In the genomic region with DNA sequence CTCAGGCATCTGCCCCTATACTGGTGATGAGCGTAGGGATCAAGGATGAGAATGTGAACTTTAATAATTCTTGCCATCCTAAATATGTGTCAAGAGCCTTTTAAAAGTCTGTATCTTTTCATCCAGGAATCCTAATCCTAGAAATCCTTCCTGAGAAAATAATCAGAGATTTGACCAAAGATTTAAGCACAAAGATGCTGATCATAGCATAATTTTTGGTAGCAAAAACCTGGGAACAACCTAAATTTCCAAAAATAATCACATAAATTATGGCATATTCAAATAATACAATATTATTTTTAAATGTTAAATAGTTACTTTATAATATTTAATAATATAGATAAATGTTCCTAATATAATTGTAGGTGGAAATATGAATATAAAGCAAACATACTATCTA, we compare ENCODE assay signal across 35 cellular contexts.
"Had no signal": no experiment of that assay in that cellular context is flagged by ENCODE, and none has a peak within 500 bp of the region (broad histone marks: within the 10 kb centered on the region; RNA-seq: fewer than 3 reads in every experiment).

No MANE protein-coding gene starts in this region.

- H3K27ac Mint-ChIP-seq: activated CD4-positive, alpha-beta memory T cell treated with anti-CD3 and anti-CD28 coated beads for 36 hours; activated CD4-positive, alpha-beta T cell treated with anti-CD3 and anti-CD28 coated beads for 36 hours; activated CD4-positive, alpha-beta T cell treated with anti-CD3 and anti-CD28 coated beads, Interleukin-2, amount 10 ng/mL, durations not matched to agents 24 days and 14 days; activated CD8-positive, alpha-beta memory T cell treated with anti-CD3 and anti-CD28 coated beads, Interleukin-2, amount 10 ng/mL, durations not matched to agents 7 days and 5 days; activated CD8-positive, alpha-beta T cell treated with anti-CD3 and anti-CD28 coated beads, Interleukin-2, amount 10 ng/mL, durations not matched to agents 7 days and 5 days; activated naive CD4-positive, alpha-beta T cell treated with anti-CD3 and anti-CD28 coated beads for 36 hours; activated naive CD4-positive, alpha-beta T cell treated with anti-CD3 and anti-CD28 coated beads, Interleukin-2, amount 50 U/mL, for 24 hours; activated naive CD8-positive, alpha-beta T cell treated with anti-CD3 and anti-CD28 coated beads, Interleukin-2, amount 10 ng/mL, durations not matched to agents 7 days and 5 days; activated T-helper 1 cell treated with anti-CD3 and anti-CD28 coated beads, Interleukin-12 subunit alpha, Interleukin-12 subunit beta, Interleukin-2, Interleukin-4 antibody, amounts not matched to agents 30 ng/mL and 10 ng/mL and 1 ng/mL, durations not matched to agents 14 hours and 24 hours and 36 hours; activated T-helper 2 cell treated with anti-CD3 and anti-CD28 coated beads, Interferon-gamma antibody, Interleukin-2, Interleukin-4, amounts not matched to agents 10 μg/mL and 5 μg/mL and 100 μg/mL, durations not matched to agents 14 hours and 24 hours and 36 hours; brain; endodermal cell; T-helper 17 cell; T-helper 2 cell treated with Interferon-gamma antibody and Interleukin-4, amounts not matched to agents 5 μg/mL and 100 μg/mL, for 36 hours had no signal

- H3K27me3 ChIP-seq: ascending aorta, breast epithelium, cardiac muscle cell, colonic mucosa, esophagus muscularis mucosa, foreskin keratinocyte, gastroesophageal sphincter, heart right ventricle had no signal

- H3K9me3 ChIP-seq: ascending aorta, breast epithelium, colonic mucosa, esophagus muscularis mucosa, gastroesophageal sphincter had no signal

- H3K36me3 ChIP-seq: ascending aorta, breast epithelium, cardiac muscle cell, colonic mucosa, heart right ventricle had no signal

- H3K4me3 Mint-ChIP-seq: activated CD4-positive, alpha-beta memory T cell treated with anti-CD3 and anti-CD28 coated beads for 36 hours; activated CD4-positive, alpha-beta T cell treated with anti-CD3 and anti-CD28 coated beads for 36 hours; activated CD4-positive, alpha-beta T cell treated with anti-CD3 and anti-CD28 coated beads, Interleukin-2, amount 10 ng/mL, durations not matched to agents 24 days and 14 days; activated CD8-positive, alpha-beta memory T cell treated with anti-CD3 and anti-CD28 coated beads, Interleukin-2, amount 10 ng/mL, durations not matched to agents 7 days and 5 days; activated CD8-positive, alpha-beta T cell treated with anti-CD3 and anti-CD28 coated beads, Interleukin-2, amount 10 ng/mL, durations not matched to agents 7 days and 5 days; activated naive CD4-positive, alpha-beta T cell treated with anti-CD3 and anti-CD28 coated beads for 36 hours; activated naive CD4-positive, alpha-beta T cell treated with anti-CD3 and anti-CD28 coated beads, Interleukin-2, amount 50 U/mL, for 24 hours; activated naive CD8-positive, alpha-beta T cell treated with anti-CD3 and anti-CD28 coated beads, Interleukin-2, amount 10 ng/mL, durations not matched to agents 7 days and 5 days; activated T-helper 1 cell treated with anti-CD3 and anti-CD28 coated beads, Interleukin-12 subunit alpha, Interleukin-12 subunit beta, Interleukin-2, Interleukin-4 antibody, amounts not matched to agents 30 ng/mL and 10 ng/mL and 1 ng/mL, durations not matched to agents 14 hours and 24 hours and 36 hours; brain; endodermal cell; T-helper 17 cell; T-helper 2 cell treated with Interferon-gamma antibody and Interleukin-4, amounts not matched to agents 5 μg/mL and 100 μg/mL, for 36 hours had no signal

- H3K4me1 ChIP-seq: ascending aorta, breast epithelium, colonic mucosa, esophagus muscularis mucosa, foreskin keratinocyte, gastroesophageal sphincter had no signal

- DNase-seq: activated CD4-positive, alpha-beta memory T cell treated with anti-CD3 and anti-CD28 coated beads for 36 hours; activated CD4-positive, alpha-beta T cell treated with anti-CD3 and anti-CD28 coated beads for 36 hours; activated CD4-positive, alpha-beta T cell treated with anti-CD3 and anti-CD28 coated beads, Interleukin-2, amount 10 ng/mL, durations not matched to agents 24 days and 14 days; activated CD4-positive, CD25-positive, alpha-beta regulatory T cell; activated CD4-positive, CD25-positive, alpha-beta regulatory T cell treated with anti-CD3 and anti-CD28 coated beads, Interleukin-2, amount 50 U/mL, for 72 hours; activated CD8-positive, alpha-beta memory T cell treated with anti-CD3 and anti-CD28 coated beads, Interleukin-2, amount 10 ng/mL, durations not matched to agents 7 days and 5 days; activated CD8-positive, alpha-beta memory T cell treated with anti-CD3 and anti-CD28 coated beads, Interleukin-2, amount 50 U/mL, for 4 hours; activated CD8-positive, alpha-beta T cell treated with anti-CD3 and anti-CD28 coated beads, Interleukin-2, amount 10 ng/mL, durations not matched to agents 7 days and 5 days; activated effector memory CD4-positive, alpha-beta T cell treated with anti-CD3 and anti-CD28 coated beads, Interleukin-2, amount 50 U/mL, for 16 hours; activated naive CD4-positive, alpha-beta T cell treated with anti-CD3 and anti-CD28 coated beads for 36 hours; activated naive CD8-positive, alpha-beta T cell treated with anti-CD3 and anti-CD28 coated beads, Interleukin-2, amount 10 ng/mL, durations not matched to agents 7 days and 5 days; activated T-cell treated with anti-CD3 and anti-CD28 coated beads, Interleukin-2, amount 50 U/mL, for 1 hour; activated T-cell treated with anti-CD3 and anti-CD28 coated beads, Interleukin-2, amount 50 U/mL, for 48 hours; central memory CD4-positive, alpha-beta T cell; cerebellar nuclear complex; colonic mucosa; effector CD8-positive, alpha-beta T cell; endodermal cell; erythroblast; foreskin keratinocyte; heart right ventricle; T-helper 1 cell; T-helper 17 cell; T1000; WERI-Rb-1 had no signal

- H3K4me3 ChIP-seq: ascending aorta, breast epithelium, cardiac muscle cell, colonic mucosa, esophagus muscularis mucosa, gastroesophageal sphincter, heart right ventricle had no signal

- H3K4me1 Mint-ChIP-seq: activated CD4-positive, alpha-beta T cell treated with anti-CD3 and anti-CD28 coated beads for 36 hours; activated CD4-positive, alpha-beta T cell treated with anti-CD3 and anti-CD28 coated beads, Interleukin-2, amount 10 ng/mL, durations not matched to agents 24 days and 14 days; activated CD8-positive, alpha-beta memory T cell treated with anti-CD3 and anti-CD28 coated beads, Interleukin-2, amount 10 ng/mL, durations not matched to agents 7 days and 5 days; activated naive CD4-positive, alpha-beta T cell treated with anti-CD3 and anti-CD28 coated beads, Interleukin-2, amount 50 U/mL, for 24 hours; activated naive CD8-positive, alpha-beta T cell treated with anti-CD3 and anti-CD28 coated beads, Interleukin-2, amount 10 ng/mL, durations not matched to agents 7 days and 5 days; endodermal cell; T-helper 17 cell had no signal

- H3K9me3 Mint-ChIP-seq: activated CD4-positive, alpha-beta T cell treated with anti-CD3 and anti-CD28 coated beads, Interleukin-2, amount 10 ng/mL, durations not matched to agents 24 days and 14 days; activated naive CD8-positive, alpha-beta T cell treated with anti-CD3 and anti-CD28 coated beads, Interleukin-2, amount 10 ng/mL, durations not matched to agents 7 days and 5 days; activated T-helper 1 cell treated with anti-CD3 and anti-CD28 coated beads, Interleukin-12 subunit alpha, Interleukin-12 subunit beta, Interleukin-2, Interleukin-4 antibody, amounts not matched to agents 30 ng/mL and 10 ng/mL and 1 ng/mL, durations not matched to agents 14 hours and 24 hours and 36 hours; activated T-helper 2 cell treated with anti-CD3 and anti-CD28 coated beads, Interferon-gamma antibody, Interleukin-2, Interleukin-4, amounts not matched to agents 10 μg/mL and 5 μg/mL and 100 μg/mL, durations not matched to agents 14 hours and 24 hours and 36 hours; endodermal cell had no signal

- ATAC-seq: activated CD4-positive, alpha-beta T cell treated with anti-CD3 and anti-CD28 coated beads for 36 hours; activated CD8-positive, alpha-beta memory T cell treated with anti-CD3 and anti-CD28 coated beads, Interleukin-2, amount 10 ng/mL, durations not matched to agents 7 days and 5 days; activated CD8-positive, alpha-beta T cell treated with anti-CD3 and anti-CD28 coated beads, Interleukin-2, amount 10 ng/mL, durations not matched to agents 7 days and 5 days; foreskin keratinocyte; gastroesophageal sphincter; heart right ventricle; T-helper 17 cell had no signal

- H3K27ac ChIP-seq: ascending aorta, breast epithelium, cardiac muscle cell, colonic mucosa, esophagus muscularis mucosa, foreskin keratinocyte, gastroesophageal sphincter, heart right ventricle, WERI-Rb-1 had no signal

- H3K27me3 Mint-ChIP-seq: activated CD4-positive, alpha-beta memory T cell treated with anti-CD3 and anti-CD28 coated beads for 36 hours; activated CD4-positive, alpha-beta T cell treated with anti-CD3 and anti-CD28 coated beads for 36 hours; activated CD4-positive, alpha-beta T cell treated with anti-CD3 and anti-CD28 coated beads, Interleukin-2, amount 10 ng/mL, durations not matched to agents 24 days and 14 days; activated CD8-positive, alpha-beta memory T cell treated with anti-CD3 and anti-CD28 coated beads, Interleukin-2, amount 10 ng/mL, durations not matched to agents 7 days and 5 days; activated naive CD4-positive, alpha-beta T cell treated with anti-CD3 and anti-CD28 coated beads, Interleukin-2, amount 50 U/mL, for 24 hours; activated naive CD8-positive, alpha-beta T cell treated with anti-CD3 and anti-CD28 coated beads, Interleukin-2, amount 10 ng/mL, durations not matched to agents 7 days and 5 days; brain; T-helper 17 cell had no signal
